In the genomic region with DNA sequence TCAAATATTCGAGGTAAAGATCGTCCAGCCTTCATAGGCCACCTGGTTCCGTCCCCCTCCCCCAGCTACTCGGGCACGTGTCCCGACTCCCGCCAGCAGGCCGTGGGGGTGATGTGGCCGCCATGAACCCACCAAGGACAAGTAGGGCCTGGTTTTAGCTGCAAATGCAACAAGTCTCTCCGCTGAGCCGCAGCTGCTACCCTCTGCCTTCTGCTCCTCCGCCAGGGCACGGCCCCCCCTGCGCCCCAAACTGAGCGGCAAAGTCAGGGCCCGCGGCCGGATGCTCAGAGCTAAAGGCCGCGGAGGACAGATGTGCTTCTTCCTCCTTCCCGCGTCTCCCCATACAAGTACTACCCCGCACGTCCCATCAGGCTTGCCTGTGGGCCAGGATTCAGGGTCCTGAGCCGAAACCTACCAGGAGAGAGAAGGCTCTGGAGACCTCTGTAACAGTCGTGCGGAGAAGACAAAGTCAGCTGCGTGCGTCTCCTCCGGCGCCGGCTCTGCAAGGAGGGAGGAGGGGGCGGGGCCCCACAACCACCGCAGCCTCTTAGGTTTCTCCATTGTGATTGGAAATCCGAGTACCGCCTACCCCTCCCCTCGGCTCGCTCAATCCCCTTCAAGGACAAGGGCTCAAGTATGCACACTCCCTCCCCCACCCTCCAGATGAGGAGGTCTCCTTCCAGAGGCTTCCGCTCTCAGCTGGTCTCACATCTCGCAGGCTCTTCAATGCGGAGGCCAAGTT, we compare ENCODE assay signal across 8 cellular contexts. TPM values are rescaled to one million over a fixed set of nuclear protein-coding genes. Genes with fewer than 3 reads are reported as not detected.
DNase-seq lines count a peak whose midpoint lies in the region; TF ChIP-seq lines count a peak whose summit lies in the region.

A gene (minus strand): TSS at position 507 of the 742 bp plus-strand sequence. CDS start 3,171 bp downstream, outside the sequence.

- H3K4me1 ChIP-seq in Loucy (ENCODE audit: insufficient read depth, low read length, poor library complexity, severe bottlenecking): peaks cover 50% of the 10 kb centered on the region
- peaks cover 34% of the 10 kb centered on the region for H3K4me1 ChIP-seq in neural progenitor cell

- H3K36me3 Mint-ChIP-seq in neural progenitor cell: peaks cover 20% of the 10 kb centered on the region

- H3K36me3 ChIP-seq in Loucy (ENCODE audit: insufficient read depth, low read length) (peaks cover 23% of the 10 kb centered on the region), neural progenitor cell (no peaks in the 10 kb centered on the region)

- H3K27ac ChIP-seq in neural progenitor cell: peak within 1 kb of the TSS; percentile 77

- no peaks in the 10 kb centered on the region for H3K9me3 Mint-ChIP-seq in neural progenitor cell

- H3K4me3 ChIP-seq in Loucy (ENCODE audit: low read length, poor library complexity, severe bottlenecking) (peak within 1 kb of the TSS; percentile 97), neural progenitor cell (peak within 1 kb of the TSS; percentile 65)

- H3K27ac Mint-ChIP-seq in neural progenitor cell: peak within 1 kb of the TSS; percentile 98

- H3K27me3 ChIP-seq in Loucy (ENCODE audit: insufficient read depth, low read length, poor library complexity, severe bottlenecking) (no peaks in the 10 kb centered on the region), neural progenitor cell (peaks cover 4% of the 10 kb centered on the region)

- peak within 1 kb of the TSS; percentile 88 for H3K9ac ChIP-seq in Loucy (ENCODE audit: low read depth, low read length, poor library complexity, severe bottlenecking)
- H3K9ac ChIP-seq in neural progenitor cell: peak within 1 kb of the TSS; percentile 53

- peaks cover 33% of the 10 kb centered on the region for H3K4me1 Mint-ChIP-seq in neural progenitor cell

- H3K4me2 ChIP-seq in Loucy (ENCODE audit: low read depth, low read length, poor library complexity, severe bottlenecking) (peak within 1 kb of the TSS; percentile 95), neural progenitor cell (peak within 1 kb of the TSS; percentile 94)

- H2AFZ ChIP-seq in Loucy (ENCODE audit: low read length): peak within 1 kb of the TSS; percentile 72; the same call in 1 of the 2 replicates
- H2AFZ ChIP-seq in neural progenitor cell (replicated peaks): no peak within 1 kb of the TSS

- H3K9me3 ChIP-seq in Loucy (ENCODE audit: insufficient read depth, low read depth, low read length) (no peaks in the 10 kb centered on the region), neural progenitor cell (ENCODE audit: low read depth) (no peaks in the 10 kb centered on the region)

- no peaks in the 10 kb centered on the region for H3K9me2 ChIP-seq in Loucy (replicated peaks; ENCODE audit: low read depth, low read length)

- peaks cover 51% of the 10 kb centered on the region for H3K79me2 ChIP-seq in Loucy (ENCODE audit: insufficient read depth, low read length)
- peaks cover 51% of the 10 kb centered on the region for H3K79me2 ChIP-seq in neural progenitor cell (ENCODE audit: low read depth)

- H3F3A ChIP-seq in Loucy (ENCODE audit: low read depth) (no peaks in the 10 kb centered on the region), neural progenitor cell (ENCODE audit: low read depth) (peaks cover 4% of the 10 kb centered on the region)

- peaks cover 7% of the 10 kb centered on the region for H3K27me3 Mint-ChIP-seq in neural progenitor cell (ENCODE audit: insufficient read depth, low read depth)

- no peak for TF ChIP-seq CTCF in Loucy (conservative IDR thresholded peaks at IDR 0.05; ENCODE audit: low read length)
- TF ChIP-seq CTCF in neural progenitor cell (IDR thresholded peaks at IDR 0.05): no peak

- peaks cover 49% of the 10 kb centered on the region for H4K20me1 ChIP-seq in Loucy (ENCODE audit: insufficient read depth, low read length, poor library complexity, severe bottlenecking)
- H4K20me1 ChIP-seq in neural progenitor cell (ENCODE audit: low read depth): peaks cover 39% of the 10 kb centered on the region

- DNase-seq in EL: peak; percentile 97
- peak; percentile 57 for DNase-seq in GOT3 (lab: John Stamatoyannopoulos, UW)
- DNase-seq in SHP77 treated with DMSO at 0.1 percent for 48 hours (lab: John Stamatoyannopoulos, UW): peak; percentile 24
- peak; percentile 97 for DNase-seq in activated effector memory CD4-positive, alpha-beta T cell treated with anti-CD3 and anti-CD28 coated beads, Interleukin-2, amount 50 U/mL, for 16 hours
- DNase-seq in fibroblast of the conjunctiva (ENCODE audit: low read depth): peak; percentile 95
- peak; percentile 97 for DNase-seq in neural progenitor cell (ENCODE audit: low spot score)
- DNase-seq in stromal cell of bone marrow (ENCODE audit: low read depth): peak; percentile 93

- peak within 1 kb of the TSS; percentile 100 for H3K4me3 Mint-ChIP-seq in neural progenitor cell

RNA-seq across cellular contexts. Expression of the gene that starts here (rescaled TPM):
- 1,385 and 1,973 TPM in 2 replicates for total RNA-seq in neural progenitor cell (ENCODE audit: low replicate concordance)

Comparison
In these comparisons a context has a peak if more than half of its experiments do, and no peak if none do; other contexts are left out.
1. Peak in every context shown above with its lines: DNase-seq, H3K4me3 ChIP-seq and H3K27ac ChIP-seq.
2. DNase-seq: peak in every context shown above with its lines; median percentile 97 in EL; 97 in activated effector memory CD4-positive, alpha-beta T cell treated with anti-CD3 and anti-CD28 coated beads, Interleukin-2, amount 50 U/mL, for 16 hours; 97 in neural progenitor cell; 95 in fibroblast of the conjunctiva; 93 in stromal cell of bone marrow; 57 in GOT3; 24 in SHP77 treated with DMSO at 0.1 percent for 48 hours.